Comparison of ENCODE assay signal across 8 cellular contexts in the genomic region with DNA sequence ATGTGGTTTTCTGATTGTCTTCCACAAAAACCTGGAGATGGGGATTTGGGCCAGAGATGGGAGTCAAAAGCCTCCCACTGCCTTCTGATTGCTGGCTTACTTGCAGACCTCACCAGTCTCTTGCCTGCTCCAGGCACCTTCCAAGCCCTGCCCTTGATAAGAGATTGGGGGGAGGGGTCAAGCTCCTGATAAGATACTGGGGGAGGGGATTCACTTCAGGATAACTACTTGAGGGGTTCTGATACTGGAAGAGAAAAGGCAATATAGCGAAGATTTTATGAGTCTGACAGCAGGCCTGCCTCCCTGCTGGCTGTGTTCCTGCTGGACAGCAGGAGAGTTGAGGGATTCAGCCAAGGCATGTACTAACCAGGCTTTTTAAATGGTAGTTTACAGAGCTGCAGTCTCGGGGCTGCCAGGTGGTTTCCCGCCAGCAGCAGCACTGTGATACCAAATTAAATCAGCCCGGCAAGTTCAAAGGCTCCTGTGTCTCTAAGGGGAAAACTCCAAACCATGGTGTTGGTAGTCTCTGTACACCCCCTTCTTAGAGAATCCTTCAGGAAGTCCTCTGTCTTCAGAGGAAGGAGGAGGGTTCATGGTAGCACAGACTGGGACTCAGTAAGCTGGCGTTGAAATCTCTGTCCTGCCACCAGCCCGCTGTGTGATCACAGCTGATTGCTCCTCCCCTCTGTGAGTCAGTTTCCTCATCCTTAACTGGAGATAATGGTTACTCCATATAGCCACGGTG. TPM values are rescaled to one million over a fixed set of nuclear protein-coding genes. Genes with fewer than 3 reads are reported as not detected.
DNase-seq lines count a peak whose midpoint lies in the region; ATAC-seq and TF ChIP-seq lines count a peak whose summit lies in the region.

No MANE protein-coding gene starts in this region.

- no peak for DNase-seq in T-helper 17 cell
- peak; percentile 68 for DNase-seq in fibroblast of peridontal ligament (ENCODE audit: extremely low read depth)
- DNase-seq in pons (ENCODE audit: low spot score): peak; percentile 24

- no peak for TF ChIP-seq CTCF in C4-2B (conservative IDR thresholded peaks at IDR 0.05)

- no peaks in the 10 kb centered on the region for H3K9me3 ChIP-seq in T-helper 17 cell (ENCODE audit: control insufficient read depth, low read length, poor library complexity, severe bottlenecking)

- ATAC-seq in HG02798 (IDR thresholded peaks at IDR 0.05; ENCODE audit: poor library complexity, unreplicated experiment): peak; percentile 46
- ATAC-seq in T-helper 17 cell: peak; percentile 80
- ATAC-seq in GM18909 (IDR thresholded peaks at IDR 0.05; ENCODE audit: poor library complexity, unreplicated experiment): no peak
- ATAC-seq in HG03354 (IDR thresholded peaks at IDR 0.05; ENCODE audit: poor library complexity, severe bottlenecking, unreplicated experiment): no peak
- no peak for ATAC-seq in HG02981 (IDR thresholded peaks at IDR 0.05; ENCODE audit: unreplicated experiment)

- H3K27me3 Mint-ChIP-seq in T-helper 17 cell: no peaks in the 10 kb centered on the region

- peaks cover 2% of the 10 kb centered on the region for H3K36me3 Mint-ChIP-seq in T-helper 17 cell (ENCODE audit: low read depth)

- no peak overlapping the region for H3K27ac Mint-ChIP-seq in T-helper 17 cell

- peaks cover 8% of the 10 kb centered on the region for H3K4me1 Mint-ChIP-seq in T-helper 17 cell

- peak overlapping the region; percentile 6 for H3K27ac ChIP-seq in C4-2B

- peak overlapping the region; percentile 61 for H3K4me3 Mint-ChIP-seq in T-helper 17 cell

RNA-seq across cellular contexts. Expression of a gene that starts 58.3 kb away (rescaled TPM):
- under 1 TPM; 0.75 to 0.83 TPM for total RNA-seq in T-helper 17 cell

RNA-seq across cellular contexts. Expression of a gene that starts 58.8 kb away (rescaled TPM):
- 100 to 1,000 TPM; 179 to 202 TPM for total RNA-seq in T-helper 17 cell

Comparison
In these comparisons a context has a peak if more than half of its experiments do, and no peak if none do; other contexts are left out.
1. ATAC-seq: peak in HG02798 (single experiment) and T-helper 17 cell (single experiment); none in GM18909 (single experiment), HG03354 (single experiment) and HG02981 (single experiment).
2. DNase-seq: peak in fibroblast of peridontal ligament (single experiment) and pons (single experiment); none in T-helper 17 cell (0 of 3).